Comparison of ENCODE assay signal across 23 cellular contexts in genomic region chr11:426851-427250, GRCh38. TPM values are rescaled to one million over a fixed set of nuclear protein-coding genes. Genes with fewer than 3 reads are reported as not detected.
"Had no signal": no experiment of that assay in that cellular context is flagged by ENCODE, and none has a peak within 500 bp of the region (broad histone marks: within the 10 kb centered on the region; RNA-seq: fewer than 3 reads in every experiment).

No MANE protein-coding gene starts in this region.

- ATAC-seq: effector memory CD8-positive, alpha-beta T cell; gastroesophageal sphincter; left colon; stimulated activated memory B cell treated with anti-CD40 and anti-IgM and Interleukin-4, amounts not matched to agents 10 μg/mL and 1 μg/mL and 100 μg/mL, for 72 hours; stimulated activated naive CD8-positive, alpha-beta T cell treated with anti-CD3 and anti-CD28 coated beads, Interleukin-15, amount 100 ng/mL, for 72 hours; upper lobe of right lung had no signal

- H3K9ac ChIP-seq: parathyroid adenoma had no signal

- H3K9me3 ChIP-seq: esophagus squamous epithelium, prostate gland, right lobe of liver, testis, upper lobe of right lung had no signal

- H3K27me3 ChIP-seq: right lobe of liver, testis, upper lobe of right lung had no signal

- H3K4me1 Mint-ChIP-seq: immature natural killer cell; nephron; stimulated activated memory B cell treated with anti-CD40 and anti-IgM and Interleukin-4, amounts not matched to agents 10 μg/mL and 1 μg/mL and 100 μg/mL, for 72 hours; stimulated activated naive CD8-positive, alpha-beta T cell treated with anti-CD3 and anti-CD28 coated beads, Interleukin-15, amount 100 ng/mL, for 72 hours had no signal

- H3K4me1 ChIP-seq: esophagus squamous epithelium, gastroesophageal sphincter, parathyroid adenoma, prostate gland, right lobe of liver, testis, tibial nerve, upper lobe of right lung had no signal

- DNase-seq: effector memory CD8-positive, alpha-beta T cell; esophagus squamous epithelium; foreskin fibroblast; glutamatergic neuron; immature natural killer cell; mammary epithelial cell; stimulated activated CD4-positive, alpha-beta T cell treated with anti-CD3 and anti-CD28 coated beads, Interleukin-15, amount 100 ng/mL, for 24 hours; stimulated activated CD4-positive, alpha-beta T cell treated with anti-CD3 and anti-CD28 coated beads, Interleukin-1b, Interleukin-23, amount 100 ng/mL, for 48 hours; stimulated activated CD4-positive, alpha-beta T cell treated with anti-CD3 and anti-CD28 coated beads, Interleukin-4, amount 100 ng/mL, for 24 hours; testis; upper lobe of right lung had no signal

- H3K9me3 Mint-ChIP-seq: dendritic cell treated with granulocyte-macrophage colony-stimulating factor and Interleukin-4, amounts not matched to agents 40 ng/mL and 50 ng/mL, for 4 days; stimulated activated naive CD8-positive, alpha-beta T cell treated with anti-CD3 and anti-CD28 coated beads, Interleukin-15, amount 100 ng/mL, for 72 hours had no signal

- H3K4me3 ChIP-seq: esophagus squamous epithelium, gastroesophageal sphincter, prostate gland, right lobe of liver, testis, tibial nerve, upper lobe of right lung had no signal

- H3K36me3 ChIP-seq: gastroesophageal sphincter, prostate gland, right lobe of liver, tibial nerve, upper lobe of right lung had no signal

- H3K27ac ChIP-seq: epithelial cell of prostate, esophagus squamous epithelium, gastroesophageal sphincter, parathyroid adenoma, prostate gland, right lobe of liver, testis, tibial nerve, upper lobe of right lung had no signal

- H3K27me3 Mint-ChIP-seq: effector memory CD8-positive, alpha-beta T cell; stimulated activated memory B cell treated with anti-CD40 and anti-IgM and Interleukin-4, amounts not matched to agents 10 μg/mL and 1 μg/mL and 100 μg/mL, for 72 hours; stimulated activated naive CD8-positive, alpha-beta T cell treated with anti-CD3 and anti-CD28 coated beads, Interleukin-15, amount 100 ng/mL, for 72 hours had no signal

- H2AFZ ChIP-seq: parathyroid adenoma had no signal

- H3K4me3 Mint-ChIP-seq: dendritic cell treated with granulocyte-macrophage colony-stimulating factor and Interleukin-4, amounts not matched to agents 40 ng/mL and 50 ng/mL, for 4 days; effector memory CD8-positive, alpha-beta T cell; immature natural killer cell; nephron; stimulated activated memory B cell treated with anti-CD40 and anti-IgM and Interleukin-4, amounts not matched to agents 10 μg/mL and 1 μg/mL and 100 μg/mL, for 72 hours; stimulated activated naive CD8-positive, alpha-beta T cell treated with anti-CD3 and anti-CD28 coated beads, Interleukin-15, amount 100 ng/mL, for 72 hours had no signal

- H3K27ac Mint-ChIP-seq: dendritic cell treated with granulocyte-macrophage colony-stimulating factor and Interleukin-4, amounts not matched to agents 40 ng/mL and 50 ng/mL, for 4 days; effector memory CD8-positive, alpha-beta T cell; immature natural killer cell; nephron; stimulated activated memory B cell treated with anti-CD40 and anti-IgM and Interleukin-4, amounts not matched to agents 10 μg/mL and 1 μg/mL and 100 μg/mL, for 72 hours had no signal

RNA-seq across cellular contexts. Expression of gene B4GALNT4, which starts 57.6 kb away (rescaled TPM):
- total RNA-seq: mesenteric fat pad had no signal
